In genomic region chr15:59303136-59303535, GRCh38 we compare ENCODE assay signal across 18 cellular contexts.
"Had no signal": no experiment of that assay in that cellular context is flagged by ENCODE, and none has a peak within 500 bp of the region (broad histone marks: within the 10 kb centered on the region; RNA-seq: fewer than 3 reads in every experiment).

No MANE protein-coding gene starts in this region.

- H3K4me1 ChIP-seq: prostate gland had no signal

- DNase-seq: activated CD4-positive, alpha-beta T cell treated with anti-CD3 and anti-CD28 coated beads, Interleukin-2, amount 50 U/mL, for 1 hour; activated CD4-positive, CD25-positive, alpha-beta regulatory T cell; activated naive CD8-positive, alpha-beta T cell treated with anti-CD3 and anti-CD28 coated beads for 36 hours; body of pancreas; esophagus squamous epithelium; kidney; left ventricle myocardium superior; right cardiac atrium; small intestine; stimulated activated CD4-positive, alpha-beta T cell treated with anti-CD3 and anti-CD28 coated beads, Interleukin-4, amount 100 ng/mL, for 4 hours; stimulated activated CD8-positive, alpha-beta memory T cell treated with anti-CD3 and anti-CD28 coated beads, Interleukin-4, amount 100 ng/mL, for 48 hours had no signal

- H3K36me3 Mint-ChIP-seq: type B pancreatic cell had no signal

- ATAC-seq: body of pancreas, left ventricle myocardium superior, right cardiac atrium had no signal

- H3K36me3 ChIP-seq: esophagus squamous epithelium, prostate gland had no signal

- H3K4me3 ChIP-seq: body of pancreas, esophagus squamous epithelium, prostate gland had no signal

- H3K27ac Mint-ChIP-seq: activated T-helper 1 cell treated with anti-CD3 and anti-CD28 coated beads, Interleukin-12 subunit alpha, Interleukin-12 subunit beta, Interleukin-2, Interleukin-4 antibody, amounts not matched to agents 30 ng/mL and 10 ng/mL and 1 ng/mL, durations not matched to agents 14 hours and 24 hours and 36 hours; stimulated activated naive CD8-positive, alpha-beta T cell treated with anti-CD3 and anti-CD28 coated beads, Interleukin-15, Interleukin-2, amounts not matched to agents 100 ng/mL and 50 ng/mL, for 24 hours; type B pancreatic cell had no signal

- H3K27me3 ChIP-seq: body of pancreas, esophagus squamous epithelium had no signal

- H3K27ac ChIP-seq: body of pancreas, prostate gland had no signal

- H3K4me3 Mint-ChIP-seq: activated naive CD8-positive, alpha-beta T cell treated with anti-CD3 and anti-CD28 coated beads for 36 hours; activated T-helper 1 cell treated with anti-CD3 and anti-CD28 coated beads, Interleukin-12 subunit alpha, Interleukin-12 subunit beta, Interleukin-2, Interleukin-4 antibody, amounts not matched to agents 30 ng/mL and 10 ng/mL and 1 ng/mL, durations not matched to agents 14 hours and 24 hours and 36 hours; stimulated activated naive CD8-positive, alpha-beta T cell treated with anti-CD3 and anti-CD28 coated beads, Interleukin-15, Interleukin-2, amounts not matched to agents 100 ng/mL and 50 ng/mL, for 24 hours; type B pancreatic cell had no signal

- H3K9me3 ChIP-seq: body of pancreas, esophagus squamous epithelium, prostate gland had no signal

- H3K27me3 Mint-ChIP-seq: activated naive CD8-positive, alpha-beta T cell treated with anti-CD3 and anti-CD28 coated beads for 36 hours; stimulated activated naive CD8-positive, alpha-beta T cell treated with anti-CD3 and anti-CD28 coated beads, Interleukin-15, Interleukin-2, amounts not matched to agents 100 ng/mL and 50 ng/mL, for 24 hours; type B pancreatic cell had no signal

- FAIRE-seq: colon, endothelial cell of umbilical vein, kidney, small intestine, TTC549 had no signal

- H3K9me3 Mint-ChIP-seq: stimulated activated naive CD8-positive, alpha-beta T cell treated with anti-CD3 and anti-CD28 coated beads, Interleukin-15, Interleukin-2, amounts not matched to agents 100 ng/mL and 50 ng/mL, for 24 hours had no signal
